1 cellular context compared by ENCODE assay signal in genomic region chr19:46080561-46080960, GRCh38.
TF ChIP-seq lines count a peak whose summit lies in the region.

No MANE protein-coding gene starts in this region.

TF ChIP-seq in GM23338, 12 proteins besides CTCF, POLR2A, EP300 and RAD21 (continued from another document):
- TF ChIP-seq ETS1 (IDR thresholded peaks at IDR 0.05) (no peak), CREB1 (CRISPR knock-in tag; IDR thresholded peaks at IDR 0.05; ENCODE audit: low read depth) (no peak)
